ENCODE assay signal across 8 cellular contexts in genomic region chr15:30649952-30650929, GRCh38. TPM values are rescaled to one million over a fixed set of nuclear protein-coding genes. Genes with fewer than 3 reads are reported as not detected.
DNase-seq lines count a peak whose midpoint lies in the region; ATAC-seq and TF ChIP-seq lines count a peak whose summit lies in the region.

No MANE protein-coding gene starts in this region.

- H3K4me3 ChIP-seq in fibroblast of the aortic adventitia (ENCODE audit: low read depth, low read length) (no peak overlapping the region), uterus (no peak overlapping the region), ascending aorta (no peak overlapping the region), endodermal cell (ENCODE audit: low read length) (no peak overlapping the region)

- H3K27ac ChIP-seq in uterus (no peak overlapping the region), ascending aorta (no peak overlapping the region), endodermal cell (ENCODE audit: low read depth, low read length) (no peak overlapping the region)

- H3K27me3 ChIP-seq in uterus, result no peaks in the 10 kb centered on the region
- H3K27me3 ChIP-seq in ascending aorta, result no peaks in the 10 kb centered on the region
- no peaks in the 10 kb centered on the region for H3K27me3 ChIP-seq in endodermal cell (ENCODE audit: control insufficient read depth, insufficient read depth, low read length, poor library complexity, severe bottlenecking)

- TF ChIP-seq POLR2A in uterus (IDR thresholded peaks at IDR 0.05), result no peak

- H3K9ac ChIP-seq in endodermal cell (ENCODE audit: extremely low read depth, low read length, poor library complexity, severe bottlenecking), result no peak overlapping the region

- H3K4me1 Mint-ChIP-seq in IgD-negative memory B cell, result peaks cover 11 to 21% (median 12%) of the 10 kb centered on the region in 3 donors
- H3K4me1 Mint-ChIP-seq in endodermal cell, result peaks cover 2% of the 10 kb centered on the region

- peak; percentile 91 for ATAC-seq in GM18511 (IDR thresholded peaks at IDR 0.05; ENCODE audit: unreplicated experiment)
- ATAC-seq in GM21786 (IDR thresholded peaks at IDR 0.05; ENCODE audit: unreplicated experiment), result peak; percentile 88
- ATAC-seq in SK-N-SH treated with all-trans-retinoic acid at 6 μM for 48 hours, result no peak

- TF ChIP-seq CTCF in fibroblast of the aortic adventitia (IDR thresholded peaks at IDR 0.05; ENCODE audit: insufficient read depth, low read length) (no peak), uterus (IDR thresholded peaks at IDR 0.05) (no peak), ascending aorta (IDR thresholded peaks at IDR 0.05) (no peak), endodermal cell (conservative IDR thresholded peaks at IDR 0.05) (no peak)

- H3K27ac Mint-ChIP-seq in IgD-negative memory B cell (peak overlapping the region in 2 of 3 donors; percentile 10 to 42), endodermal cell (no peak overlapping the region)

- DNase-seq in fibroblast of the aortic adventitia (ENCODE audit: low read depth), result peak; percentile 10
- DNase-seq in uterus, result no peak
- DNase-seq in ascending aorta (ENCODE audit: low spot score in 2 of 2), result no peak
- DNase-seq in endodermal cell, result no peak

- intact Hi-C loops in uterus (cut with DNase I; ENCODE audit: low total_unique reads), result no loop called here
- intact Hi-C loops in ascending aorta (cut with DNase I), result no loop called here

- H3K9me3 ChIP-seq in uterus, result no peaks in the 10 kb centered on the region
- no peaks in the 10 kb centered on the region for H3K9me3 ChIP-seq in ascending aorta
- H3K9me3 ChIP-seq in endodermal cell (ENCODE audit: control insufficient read depth, low read length), result no peaks in the 10 kb centered on the region

- WGBS in endodermal cell (ENCODE audit: insufficient coverage in 1 of 2, insufficient read length in 1 of 2), 2 experiments, result 96 to 98% methylated on average over 5 of the region's 5 CpGs

- H3K9me3 Mint-ChIP-seq in IgD-negative memory B cell, result peaks cover 0 to 4% (median 3%) of the 10 kb centered on the region in 3 donors
- no peaks in the 10 kb centered on the region for H3K9me3 Mint-ChIP-seq in endodermal cell

- H3K4me3 Mint-ChIP-seq in IgD-negative memory B cell (peak overlapping the region in 3 of 4 donors; percentile 35 to 58 (median 39)), endodermal cell (no peak overlapping the region)

- H3K27me3 Mint-ChIP-seq in IgD-negative memory B cell (no peaks in the 10 kb centered on the region), endodermal cell (ENCODE audit: insufficient read depth) (no peaks in the 10 kb centered on the region)

- H3K36me3 ChIP-seq in uterus (no peaks in the 10 kb centered on the region), ascending aorta (no peaks in the 10 kb centered on the region), endodermal cell (ENCODE audit: control insufficient read depth, insufficient read depth, low read length) (peaks cover 54% of the 10 kb centered on the region)

- H3K36me3 Mint-ChIP-seq in IgD-negative memory B cell (peaks cover 4% of the 10 kb centered on the region), endodermal cell (ENCODE audit: low read depth) (peaks cover 36% of the 10 kb centered on the region)

- no peaks in the 10 kb centered on the region for H3K4me1 ChIP-seq in uterus
- no peaks in the 10 kb centered on the region for H3K4me1 ChIP-seq in ascending aorta
- H3K4me1 ChIP-seq in endodermal cell (ENCODE audit: control insufficient read depth, insufficient read depth, low read length), result no peaks in the 10 kb centered on the region

TF ChIP-seq in SK-N-SH treated with all-trans-retinoic acid at 6 μM for 48 hours, 23 proteins besides CTCF, POLR2A, EP300 and RAD21:
- TF ChIP-seq ZNF70 (CRISPR knock-in tag; IDR thresholded peaks at IDR 0.05) (no peak), ZC3H10 (CRISPR knock-in tag; IDR thresholded peaks at IDR 0.05) (no peak), TOX (CRISPR knock-in tag; IDR thresholded peaks at IDR 0.05; ENCODE audit: borderline replicate concordance) (no peak), RARB (CRISPR knock-in tag; IDR thresholded peaks at IDR 0.05) (no peak), OSR1 (CRISPR knock-in tag; IDR thresholded peaks at IDR 0.05) (no peak), PPARA (CRISPR knock-in tag; IDR thresholded peaks at IDR 0.05; ENCODE audit: borderline replicate concordance) (no peak)

RNA-seq across cellular contexts. Expression of gene GOLGA8H, which starts 46.4 kb away (rescaled TPM):
- polyA plus RNA-seq in IgD-negative memory B cell, result not detected
- total RNA-seq in fibroblast of the aortic adventitia (ENCODE audit: low replicate concordance), result 0.63 TPM in 1 of 2 replicates, not detected in the other
- 1 to 10 TPM in 1 of 4 donors, under 1 TPM in 1, not detected in 2; 0.24 to 1.7 TPM for total RNA-seq in uterus
- not detected for total RNA-seq in ascending aorta
- total RNA-seq in endodermal cell, result under 1 TPM; 0.31 to 0.57 TPM
- 0.68 TPM for polyA plus RNA-seq in endodermal cell (2013, experiment 1 of 2)
- 0.62 TPM for polyA plus RNA-seq in endodermal cell (2013, experiment 2 of 2)
